In the genomic region with DNA sequence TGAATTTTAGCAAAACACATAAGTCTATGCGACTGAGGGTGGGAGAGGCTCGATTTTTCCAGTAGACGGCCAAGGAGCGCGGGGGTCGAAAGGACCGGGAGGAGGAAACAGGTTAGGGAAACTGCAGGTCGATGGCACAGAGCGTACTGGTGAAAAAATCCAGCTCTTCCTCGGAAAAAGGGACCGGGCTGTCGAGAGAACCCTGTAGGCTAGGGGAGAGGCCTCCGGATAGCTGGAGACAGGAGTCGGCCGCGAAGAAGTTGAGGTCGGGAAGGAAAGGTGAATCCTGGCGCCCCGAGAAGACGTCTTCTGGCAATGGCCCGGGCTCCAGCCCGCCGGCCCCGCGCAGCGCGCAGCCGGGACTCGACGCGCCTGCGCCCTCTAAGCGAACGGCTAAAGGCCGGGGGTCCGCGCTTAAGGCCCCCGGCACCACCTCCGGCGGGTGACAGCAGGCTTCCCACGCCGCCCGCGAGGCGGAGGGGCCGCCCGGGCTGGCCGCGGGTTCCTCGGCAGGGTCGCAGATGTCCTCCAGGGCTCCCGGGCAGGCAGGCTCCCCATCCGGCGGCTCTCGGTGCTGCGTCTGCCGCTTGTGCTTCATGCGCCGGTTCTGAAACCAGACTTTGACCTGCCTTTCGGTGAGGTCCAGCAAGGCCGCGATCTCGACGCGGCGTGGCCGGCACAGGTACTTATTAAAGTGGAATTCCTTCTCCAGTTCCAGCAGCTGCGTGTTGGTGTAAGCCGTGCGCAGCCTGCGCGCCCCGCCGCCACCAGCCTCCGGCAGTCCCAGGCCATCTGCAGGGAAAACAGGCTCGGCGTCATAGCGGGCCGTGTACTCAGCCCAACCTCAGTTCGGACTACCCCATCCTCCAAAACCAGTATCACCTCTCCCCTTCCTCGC, we compare ENCODE assay signal across 8 cellular contexts. TPM values are rescaled to one million over a fixed set of nuclear protein-coding genes. Genes with fewer than 3 reads are reported as not detected.
DNase-seq lines count a peak whose midpoint lies in the region; ATAC-seq and TF ChIP-seq lines count a peak whose summit lies in the region.

No MANE protein-coding gene starts in this region.

- H3K4me3 Mint-ChIP-seq in naive thymus-derived CD8-positive, alpha-beta T cell: peak overlapping the region; percentile 82 to 99 (median 98)

- peak overlapping the region; percentile 93 to 100 (median 98) for H3K27ac Mint-ChIP-seq in naive thymus-derived CD8-positive, alpha-beta T cell

- peaks cover 6 to 41% (median 14%) of the 10 kb centered on the region in 5 donors for H3K27me3 Mint-ChIP-seq in naive thymus-derived CD8-positive, alpha-beta T cell

- peaks cover 2 to 4% (median 2%) of the 10 kb centered on the region in 3 donors for H3K36me3 Mint-ChIP-seq in naive thymus-derived CD8-positive, alpha-beta T cell

- H3K36me3 ChIP-seq in A673 (ENCODE audit: insufficient read depth, low read length, poor library complexity, severe bottlenecking) (peaks cover 5% of the 10 kb centered on the region), esophagus muscularis mucosa (no peaks in the 10 kb centered on the region), upper lobe of right lung (no peaks in the 10 kb centered on the region)

- H3K9me3 Mint-ChIP-seq in naive thymus-derived CD8-positive, alpha-beta T cell: no peaks in the 10 kb centered on the region

- no peak for TF ChIP-seq EP300 in esophagus muscularis mucosa (IDR thresholded peaks at IDR 0.05)

- DNase-seq in A673 (ENCODE audit: low spot score): peak; percentile 67
- DNase-seq in NCI-H146 (lab: John Stamatoyannopoulos, UW): peak; percentile 60
- peak; percentile 48 for DNase-seq in activated T-cell treated with anti-CD3 and anti-CD28 coated beads for 24 hours (ENCODE audit: low read depth)
- DNase-seq in esophagus muscularis mucosa (ENCODE audit: extremely low spot score): no peak
- DNase-seq in naive thymus-derived CD8-positive, alpha-beta T cell: peak in 9 of 10 donors; percentile 36 to 78 (median 53)
- DNase-seq in upper lobe of right lung: no peak
- no peak for DNase-seq in cortex of kidney (lab: John Stamatoyannopoulos, UW)

- H3K4me1 ChIP-seq in A673 (ENCODE audit: insufficient read depth, low read length, poor library complexity, severe bottlenecking) (peaks cover 37% of the 10 kb centered on the region), esophagus muscularis mucosa (peaks cover 38 to 52% (median 51%) of the 10 kb centered on the region in 4 donors), upper lobe of right lung (peaks cover 8% of the 10 kb centered on the region)

- peak; percentile 59 to 61 for ATAC-seq in naive thymus-derived CD8-positive, alpha-beta T cell
- ATAC-seq in upper lobe of right lung: peak; percentile 29

- no TSS peak for BruUV-seq in A673 (replicated peaks; lab: Mats Ljungman, UMichigan)

- POLR2A ChIA-PET in A673 (lab: Charles Lee; ENCODE audit: low non-redundant PET): interaction anchor here (0.6 kb wide), 1 partner anchor 44 kb away, joined by 3 read pairs; no protein-coding TSS in a partner anchor
- POLR2A ChIA-PET in naive thymus-derived CD8-positive, alpha-beta T cell (lab: Charles Lee): interaction anchor here (1.0 to 2.3 kb wide), 5 partner anchors 12 to 34 kb away, joined by 3 to 12 read pairs (median 5); no protein-coding TSS in a partner anchor

- H3K9me3 ChIP-seq in A673 (ENCODE audit: low read depth, low read length, poor library complexity, severe bottlenecking) (no peaks in the 10 kb centered on the region), esophagus muscularis mucosa (no peaks in the 10 kb centered on the region), upper lobe of right lung (no peaks in the 10 kb centered on the region)

- H3K27ac ChIP-seq in A673 (ENCODE audit: low read depth, low read length, poor library complexity, severe bottlenecking) (peak overlapping the region; percentile 95), esophagus muscularis mucosa (replicated peaks in 1 of 4) (peak overlapping the region; percentile 91 to 97 (median 96)), upper lobe of right lung (peak overlapping the region; percentile 89)

- intact Hi-C loops in A673 (cut with micrococcal nuclease; ENCODE audit: unreplicated experiment) (loop anchor here (2.0 kb wide), 1 partner anchor 34 kb away; no protein-coding TSS in a partner anchor), esophagus muscularis mucosa (cut with DNase I) (loop anchor here (2.0 kb wide), 1 partner anchor 34 kb away; no protein-coding TSS in a partner anchor), upper lobe of right lung (cut with DNase I) (no loop called here)

- WGBS in esophagus muscularis mucosa: 2% methylated on average over 39 of the region's 81 CpGs

- no peaks in the 10 kb centered on the region for H3K27me3 ChIP-seq in A673 (replicated peaks; ENCODE audit: insufficient read depth, low read depth, low read length, poor library complexity)
- no peaks in the 10 kb centered on the region for H3K27me3 ChIP-seq in esophagus muscularis mucosa
- H3K27me3 ChIP-seq in upper lobe of right lung: peaks cover 73% of the 10 kb centered on the region

- CTCF ChIA-PET in A673 (lab: Charles Lee): no interaction called here

- H3K4me3 ChIP-seq in A673 (ENCODE audit: low read depth, low read length, poor library complexity, severe bottlenecking): peak overlapping the region; percentile 85
- peak overlapping the region; percentile 79 to 89 (median 80) for H3K4me3 ChIP-seq in esophagus muscularis mucosa
- H3K4me3 ChIP-seq in upper lobe of right lung: peak overlapping the region; percentile 62

- TF ChIP-seq POLR2A in GM19099 (IDR thresholded peaks at IDR 0.05; ENCODE audit: extremely low read depth, insufficient read length, low read depth) (peak; percentile 80), esophagus muscularis mucosa (IDR thresholded peaks at IDR 0.05; ENCODE audit: low read depth) (no peak)

- TF ChIP-seq CTCF in A673 (conservative IDR thresholded peaks at IDR 0.05; ENCODE audit: low read depth, low read length): no peak; the same call in 1 of the 2 replicates
- TF ChIP-seq CTCF in esophagus muscularis mucosa (IDR thresholded peaks at IDR 0.05): peak in 2 of 3 experiments; percentile 14 to 32
- peak; percentile 10 for TF ChIP-seq CTCF in upper lobe of right lung (IDR thresholded peaks at IDR 0.05)

- peaks cover 20 to 59% (median 48%) of the 10 kb centered on the region in 4 donors for H3K4me1 Mint-ChIP-seq in naive thymus-derived CD8-positive, alpha-beta T cell

RNA-seq across cellular contexts. Expression of a gene that starts 1.7 kb away (rescaled TPM):
- 34.5 and 37.8 TPM in 2 replicates for total RNA-seq in A673 (2021)
- 10 to 100 TPM; 36.3 to 86.4 (median 63.4) TPM for total RNA-seq in esophagus muscularis mucosa
- total RNA-seq in naive thymus-derived CD8-positive, alpha-beta T cell: 10 to 100 TPM; 31.9 to 32.4 TPM
- polyA plus RNA-seq in naive thymus-derived CD8-positive, alpha-beta T cell: 10 to 100 TPM in 1 of 3 donors, 1 to 10 TPM in 2; 7.6 to 16.4 (median 8.2) TPM
- 11.0 TPM for total RNA-seq in upper lobe of right lung

RNA-seq across cellular contexts. Expression of a gene that starts 12.4 kb away (rescaled TPM):
- not detected in 2 replicates for total RNA-seq in A673 (2021)
- not detected for total RNA-seq in esophagus muscularis mucosa
- not detected for total RNA-seq in naive thymus-derived CD8-positive, alpha-beta T cell
- not detected for polyA plus RNA-seq in naive thymus-derived CD8-positive, alpha-beta T cell
- not detected for total RNA-seq in upper lobe of right lung

RNA-seq across cellular contexts. Expression of a gene that starts 34.9 kb away (rescaled TPM):
- total RNA-seq in A673 (2021) (9.7 and 11.9 TPM in 2 replicates), esophagus muscularis mucosa (1 to 10 TPM; 3.5 to 8.3 (median 5.0) TPM), upper lobe of right lung (4.9 TPM)
- total RNA-seq in naive thymus-derived CD8-positive, alpha-beta T cell: 1 to 10 TPM; 1.8 to 2.3 TPM
- under 1 TPM in 2 of 3 donors, not detected in 1; 0.06 TPM for polyA plus RNA-seq in naive thymus-derived CD8-positive, alpha-beta T cell

RNA-seq across cellular contexts. Expression of a gene that starts 46.8 kb away (rescaled TPM):
- total RNA-seq in A673 (2021): 40.7 and 46.1 TPM in 2 replicates
- total RNA-seq in esophagus muscularis mucosa: 10 to 100 TPM; 10.8 to 34.9 (median 28.7) TPM
- total RNA-seq in naive thymus-derived CD8-positive, alpha-beta T cell: 1 to 10 TPM; 7.2 to 8.1 TPM
- under 1 TPM in 1 of 3 donors, not detected in 2; 0.19 TPM for polyA plus RNA-seq in naive thymus-derived CD8-positive, alpha-beta T cell
- total RNA-seq in upper lobe of right lung: 13.3 TPM

RNA-seq across cellular contexts. Expression of a gene that starts 50.4 kb away (rescaled TPM):
- total RNA-seq in A673 (2021) (5.9 and 6.4 TPM in 2 replicates), esophagus muscularis mucosa (under 1 TPM; 0.17 to 0.83 (median 0.36) TPM), upper lobe of right lung (4.4 TPM)
- not detected for total RNA-seq in naive thymus-derived CD8-positive, alpha-beta T cell
- not detected for polyA plus RNA-seq in naive thymus-derived CD8-positive, alpha-beta T cell

Comparison
In these comparisons a context has a peak if more than half of its experiments do, and no peak if none do; other contexts are left out.
1. DNase-seq: peak in A673 (single experiment), NCI-H146 (single experiment), activated T-cell treated with anti-CD3 and anti-CD28 coated beads for 24 hours (single experiment) and naive thymus-derived CD8-positive, alpha-beta T cell (9 of 10); none in esophagus muscularis mucosa (single experiment), upper lobe of right lung (single experiment) and cortex of kidney (single experiment).
2. Peak in every context shown above with its lines, with median percentiles within 50 percentile points of each other: H3K27ac ChIP-seq and H3K4me3 ChIP-seq.